In genomic region chr6:39184906-39185580, GRCh38 we compare ENCODE assay signal across 13 cellular contexts. TPM values are rescaled to one million over a fixed set of nuclear protein-coding genes. Genes with fewer than 3 reads are reported as not detected.
DNase-seq lines count a peak whose midpoint lies in the region; ATAC-seq and TF ChIP-seq lines count a peak whose summit lies in the region.
"Had no signal": no experiment of that assay in that cellular context is flagged by ENCODE, and none has a peak within 500 bp of the region (broad histone marks: within the 10 kb centered on the region; RNA-seq: fewer than 3 reads in every experiment).

No MANE protein-coding gene starts in this region.

- H3K4me1 ChIP-seq in duodenal mucosa (ENCODE audit: control insufficient read depth in 1 of 2, insufficient read depth in 2 of 2, low read length in 2 of 2) = peaks cover 59 to 64% of the 10 kb centered on the region in 2 donors
- H3K4me1 ChIP-seq: BLaER1 had no signal

- intact Hi-C loops in Calu3 (cut with micrococcal nuclease; ENCODE audit: unreplicated experiment) = loop anchor here (5.0 kb wide), 2 partner anchors 42 to 97 kb away; partner anchors contain the start of gene KCNK5
- intact Hi-C loops in left ventricle myocardium superior (cut with micrococcal nuclease) = no loop called here

- peak; percentile 62 for DNase-seq in Calu3
- DNase-seq in MG63 = peak; percentile 77
- DNase-seq in neural crest cell (ENCODE audit: low read depth, low spot score) = no peak
- no peak for DNase-seq in activated gamma-delta T cell treated with Interleukin-2 at 50 U/mL for 16 hours
- DNase-seq in left ventricle myocardium superior = no peak
- DNase-seq in EL = no peak
- no peak for DNase-seq in iPS-NIHi7 (ENCODE audit: extremely low spot score)
- DNase-seq: foreskin melanocyte, RPMI8226 had no signal

- BruUV-seq in Calu3 (replicated peaks; lab: Mats Ljungman, UMichigan) = no TSS peak

- peak overlapping the region; percentile 55 for H3K27ac Mint-ChIP-seq in Calu3 (ENCODE audit: unreplicated experiment)
- H3K27ac Mint-ChIP-seq in neural crest cell (ENCODE audit: unreplicated experiment) = peak overlapping the region; percentile 19
- H3K27ac Mint-ChIP-seq: dendritic cell treated with granulocyte-macrophage colony-stimulating factor and Interleukin-4, amounts not matched to agents 40 ng/mL and 50 ng/mL, for 4 days; stimulated activated memory B cell treated with anti-CD40 and anti-IgM and Interleukin-4, amounts not matched to agents 10 μg/mL and 1 μg/mL and 100 μg/mL, for 72 hours had no signal

- no peak overlapping the region for H3K4me3 ChIP-seq in MG63
- H3K4me3 ChIP-seq in duodenal mucosa (ENCODE audit: low read depth in 1 of 2, low read length in 2 of 2) = no peak overlapping the region
- H3K4me3 ChIP-seq: BLaER1 had no signal

- H3K9me3 Mint-ChIP-seq in Calu3 (ENCODE audit: low read depth, unreplicated experiment) = no peaks in the 10 kb centered on the region
- no peaks in the 10 kb centered on the region for H3K9me3 Mint-ChIP-seq in neural crest cell
- H3K9me3 Mint-ChIP-seq: dendritic cell treated with granulocyte-macrophage colony-stimulating factor and Interleukin-4, amounts not matched to agents 40 ng/mL and 50 ng/mL, for 4 days; stimulated activated memory B cell treated with anti-CD40 and anti-IgM and Interleukin-4, amounts not matched to agents 10 μg/mL and 1 μg/mL and 100 μg/mL, for 72 hours had no signal

- ATAC-seq in left ventricle myocardium superior = no peak
- ATAC-seq: stimulated activated memory B cell treated with anti-CD40 and anti-IgM and Interleukin-4, amounts not matched to agents 10 μg/mL and 1 μg/mL and 100 μg/mL, for 72 hours had no signal

- peak overlapping the region; percentile 86 for H3K27ac ChIP-seq in duodenal mucosa (ENCODE audit: low read depth, low read length)
- H3K27ac ChIP-seq: BLaER1 had no signal

- H3K4me1 Mint-ChIP-seq in Calu3 (ENCODE audit: low read depth, unreplicated experiment) (peaks cover 50% of the 10 kb centered on the region), neural crest cell (peaks cover 15% of the 10 kb centered on the region)

- H3K36me3 Mint-ChIP-seq in Calu3 (ENCODE audit: insufficient read depth, unreplicated experiment) = peaks cover 77% of the 10 kb centered on the region
- peaks cover 27% of the 10 kb centered on the region for H3K36me3 Mint-ChIP-seq in neural crest cell (ENCODE audit: low read depth)
- H3K36me3 Mint-ChIP-seq: stimulated activated memory B cell treated with anti-CD40 and anti-IgM and Interleukin-4, amounts not matched to agents 10 μg/mL and 1 μg/mL and 100 μg/mL, for 72 hours had no signal

- H3K36me3 ChIP-seq in MG63 = no peaks in the 10 kb centered on the region; the same call in 1 of the 2 replicates
- peaks cover 0 to 10% of the 10 kb centered on the region in 2 donors for H3K36me3 ChIP-seq in duodenal mucosa (ENCODE audit: control insufficient read depth in 1 of 2, insufficient read depth in 2 of 2, low read length in 2 of 2)
- H3K36me3 ChIP-seq: BLaER1 had no signal

- no peaks in the 10 kb centered on the region for H3K27me3 Mint-ChIP-seq in Calu3 (ENCODE audit: unreplicated experiment)
- no peaks in the 10 kb centered on the region for H3K27me3 Mint-ChIP-seq in neural crest cell (ENCODE audit: low read depth)
- H3K27me3 Mint-ChIP-seq: dendritic cell treated with granulocyte-macrophage colony-stimulating factor and Interleukin-4, amounts not matched to agents 40 ng/mL and 50 ng/mL, for 4 days had no signal

- CTCF ChIA-PET in Calu3 (lab: Charles Lee) = interaction anchor here (0.6 to 2.2 kb wide), 4 partner anchors 18 to 118 kb away, joined by 3 to 4 read pairs (median 4); no protein-coding TSS in a partner anchor

- H3K4me3 Mint-ChIP-seq in Calu3 (ENCODE audit: low read depth, unreplicated experiment) (peak overlapping the region; percentile 10), neural crest cell (no peak overlapping the region)
- H3K4me3 Mint-ChIP-seq: dendritic cell treated with granulocyte-macrophage colony-stimulating factor and Interleukin-4, amounts not matched to agents 40 ng/mL and 50 ng/mL, for 4 days; stimulated activated memory B cell treated with anti-CD40 and anti-IgM and Interleukin-4, amounts not matched to agents 10 μg/mL and 1 μg/mL and 100 μg/mL, for 72 hours had no signal

- no peaks in the 10 kb centered on the region for H3K9me3 ChIP-seq in MG63
- no peaks in the 10 kb centered on the region for H3K9me3 ChIP-seq in duodenal mucosa (ENCODE audit: control insufficient read depth in 1 of 2, low read length in 2 of 2)
- H3K9me3 ChIP-seq: BLaER1 had no signal

- TF ChIP-seq CTCF in Calu3 (IDR thresholded peaks at IDR 0.05; ENCODE audit: unreplicated experiment) (no peak), neural crest cell (conservative IDR thresholded peaks at IDR 0.05) (no peak)

- H3K27me3 ChIP-seq in MG63 = no peaks in the 10 kb centered on the region
- no peaks in the 10 kb centered on the region for H3K27me3 ChIP-seq in duodenal mucosa (ENCODE audit: control insufficient read depth in 1 of 2, insufficient read depth in 2 of 2, low read length in 2 of 2)
- H3K27me3 ChIP-seq: BLaER1 had no signal

- H3K9ac ChIP-seq in duodenal mucosa (ENCODE audit: low read depth in 1 of 2, low read length in 2 of 2) = peak overlapping the region; percentile 70 to 71
- H3K9ac ChIP-seq: BLaER1 had no signal

RNA-seq across cellular contexts. Expression of gene KCNK5, which starts 44.2 kb away (rescaled TPM):
- total RNA-seq in Calu3 (2022) (62.4 and 77.5 TPM in 2 replicates), neural crest cell (30.4 and 32.7 TPM in 2 replicates), left ventricle myocardium superior (0.50 TPM)
- 2.4 and 2.8 TPM in 2 replicates for total RNA-seq in MG63 (2014; rRNA removed; shearing (Covaris generic); ENCODE audit: low replicate concordance)

Comparison
In these comparisons a context has a peak if more than half of its experiments do, and no peak if none do; other contexts are left out.
1. DNase-seq: peak in Calu3 (single experiment) and MG63 (single experiment); none in neural crest cell (single experiment), activated gamma-delta T cell treated with Interleukin-2 at 50 U/mL for 16 hours (single experiment), left ventricle myocardium superior (single experiment), EL (single experiment) and iPS-NIHi7 (single experiment).